ENCODE assay signal across 18 cellular contexts in genomic region chr21:34671891-34672290, GRCh38. TPM values are rescaled to one million over a fixed set of nuclear protein-coding genes. Genes with fewer than 3 reads are reported as not detected.
A peak's percentile ranks its signal among the peaks of the same experiment; 100 is the strongest.
DNase-seq lines count a peak whose midpoint lies in the region; ATAC-seq and TF ChIP-seq lines count a peak whose summit lies in the region.
"Had no signal": no experiment of that assay in that cellular context is flagged by ENCODE, and none has a peak within 500 bp of the region (broad histone marks: within the 10 kb centered on the region; RNA-seq: fewer than 3 reads in every experiment).

No MANE protein-coding gene starts in this region.

- peaks cover 12% of the 10 kb centered on the region for H3K4me1 Mint-ChIP-seq in activated naive CD8-positive, alpha-beta T cell (ENCODE audit: low read depth)
- H3K4me1 Mint-ChIP-seq in activated naive CD8-positive, alpha-beta T cell treated with anti-CD3 and anti-CD28 coated beads, Interleukin-2, amount 50 U/mL, for 24 hours, result peaks cover 4% of the 10 kb centered on the region
- H3K4me1 Mint-ChIP-seq in osteocyte (ENCODE audit: unreplicated experiment), result peaks cover 17% of the 10 kb centered on the region
- H3K4me1 Mint-ChIP-seq in activated T-helper 1 cell treated with anti-CD3 and anti-CD28 coated beads, Interleukin-12 subunit alpha, Interleukin-12 subunit beta, Interleukin-2, Interleukin-4 antibody, amounts not matched to agents 30 ng/mL and 10 ng/mL and 1 ng/mL, durations not matched to agents 14 hours and 24 hours and 36 hours (ENCODE audit: low read depth), result peaks cover 6% of the 10 kb centered on the region

- no peak for DNase-seq in activated naive CD8-positive, alpha-beta T cell treated with anti-CD3 and anti-CD28 coated beads, Interleukin-2, amount 50 U/mL, for 24 hours
- DNase-seq in hepatocyte (ENCODE audit: low spot score), result no peak
- DNase-seq in osteocyte (ENCODE audit: extremely low spot score, unreplicated experiment), result peak; percentile 40
- DNase-seq in NCI-H2171 treated with DMSO at 0.1 percent for 48 hours (lab: John Stamatoyannopoulos, UW), result no peak
- no peak for DNase-seq in brain microvascular endothelial cell
- DNase-seq in GM13976 (ENCODE audit: low spot score), result no peak
- DNase-seq in activated T-helper 1 cell treated with anti-CD3 and anti-CD28 coated beads, Interleukin-12 subunit alpha, Interleukin-12 subunit beta, Interleukin-2, Interleukin-4 antibody, amounts not matched to agents 30 ng/mL and 10 ng/mL and 1 ng/mL, durations not matched to agents 14 hours and 24 hours and 36 hours (ENCODE audit: low spot score), result no peak
- DNase-seq: 8988T, DMS153, GDM1, NCI-H1105, NCI-H2081, NCI-H510A, NCI-H82, OCI-M1, Right ventricle myocardium superior had no signal

- H3K27ac Mint-ChIP-seq in activated naive CD8-positive, alpha-beta T cell, result no peak overlapping the region
- H3K27ac Mint-ChIP-seq in activated naive CD8-positive, alpha-beta T cell treated with anti-CD3 and anti-CD28 coated beads, Interleukin-2, amount 50 U/mL, for 24 hours, result no peak overlapping the region
- no peak overlapping the region for H3K27ac Mint-ChIP-seq in osteocyte (ENCODE audit: unreplicated experiment)
- H3K27ac Mint-ChIP-seq in activated T-helper 1 cell treated with anti-CD3 and anti-CD28 coated beads, Interleukin-12 subunit alpha, Interleukin-12 subunit beta, Interleukin-2, Interleukin-4 antibody, amounts not matched to agents 30 ng/mL and 10 ng/mL and 1 ng/mL, durations not matched to agents 14 hours and 24 hours and 36 hours, result no peak overlapping the region
- H3K27ac Mint-ChIP-seq: B cell had no signal

- H3K4me1 ChIP-seq in hepatocyte (ENCODE audit: insufficient read depth), result peaks cover 20% of the 10 kb centered on the region

- peaks cover 24% of the 10 kb centered on the region for H3K79me2 ChIP-seq in hepatocyte

- intact Hi-C loops in activated T-helper 1 cell treated with anti-CD3 and anti-CD28 coated beads, Interleukin-12 subunit alpha, Interleukin-12 subunit beta, Interleukin-2, Interleukin-4 antibody, amounts not matched to agents 30 ng/mL and 10 ng/mL and 1 ng/mL, durations not matched to agents 14 hours and 24 hours and 36 hours (cut with micrococcal nuclease), result no loop called here

- H3K36me3 ChIP-seq in hepatocyte (replicated peaks; ENCODE audit: insufficient read depth, low read depth), result no peaks in the 10 kb centered on the region
- H3K36me3 ChIP-seq in brain microvascular endothelial cell (replicated peaks), result no peaks in the 10 kb centered on the region

- H3K27me3 ChIP-seq in hepatocyte (peaks cover 33% of the 10 kb centered on the region), brain microvascular endothelial cell (replicated peaks) (peaks cover 57% of the 10 kb centered on the region)

- H2AFZ ChIP-seq in hepatocyte, result no peak overlapping the region

- H3K4me3 ChIP-seq in hepatocyte, result no peak overlapping the region
- H3K4me3 ChIP-seq in brain microvascular endothelial cell (ENCODE audit: low read depth, low read length), result no peak overlapping the region

- in situ Hi-C loops in brain microvascular endothelial cell (cut with HindIII; ENCODE audit: low pct_ligation_motif_present, low sequenced_read_pairs) (no loop called here), GM13976 (cut with MboI; ENCODE audit: low sequenced_read_pairs, unreplicated experiment) (no loop called here)

- 87% methylated on average over 4 of the region's 4 CpGs for WGBS in hepatocyte (ENCODE audit: low lambda C conversion rate, missing lambda C conversion rate)

- no peak for ATAC-seq in activated naive CD8-positive, alpha-beta T cell treated with anti-CD3 and anti-CD28 coated beads, Interleukin-2, amount 50 U/mL, for 24 hours

- peaks cover 27% of the 10 kb centered on the region for H3K27me3 Mint-ChIP-seq in activated naive CD8-positive, alpha-beta T cell
- peaks cover 56% of the 10 kb centered on the region for H3K27me3 Mint-ChIP-seq in activated naive CD8-positive, alpha-beta T cell treated with anti-CD3 and anti-CD28 coated beads, Interleukin-2, amount 50 U/mL, for 24 hours
- peaks cover 83% of the 10 kb centered on the region for H3K27me3 Mint-ChIP-seq in osteocyte (ENCODE audit: unreplicated experiment)
- H3K27me3 Mint-ChIP-seq in activated T-helper 1 cell treated with anti-CD3 and anti-CD28 coated beads, Interleukin-12 subunit alpha, Interleukin-12 subunit beta, Interleukin-2, Interleukin-4 antibody, amounts not matched to agents 30 ng/mL and 10 ng/mL and 1 ng/mL, durations not matched to agents 14 hours and 24 hours and 36 hours (ENCODE audit: insufficient read depth), result peaks cover 66% of the 10 kb centered on the region

- H4K20me1 ChIP-seq in hepatocyte (ENCODE audit: insufficient read depth, poor library complexity, severe bottlenecking), result no peaks in the 10 kb centered on the region

- H3K4me2 ChIP-seq in hepatocyte, result peak overlapping the region; percentile 97

- H3K9me3 Mint-ChIP-seq in activated naive CD8-positive, alpha-beta T cell (ENCODE audit: low read depth), result no peaks in the 10 kb centered on the region
- no peaks in the 10 kb centered on the region for H3K9me3 Mint-ChIP-seq in activated naive CD8-positive, alpha-beta T cell treated with anti-CD3 and anti-CD28 coated beads, Interleukin-2, amount 50 U/mL, for 24 hours
- no peaks in the 10 kb centered on the region for H3K9me3 Mint-ChIP-seq in osteocyte (ENCODE audit: unreplicated experiment)
- no peaks in the 10 kb centered on the region for H3K9me3 Mint-ChIP-seq in activated T-helper 1 cell treated with anti-CD3 and anti-CD28 coated beads, Interleukin-12 subunit alpha, Interleukin-12 subunit beta, Interleukin-2, Interleukin-4 antibody, amounts not matched to agents 30 ng/mL and 10 ng/mL and 1 ng/mL, durations not matched to agents 14 hours and 24 hours and 36 hours

- peak overlapping the region; percentile 28 for H3K27ac ChIP-seq in hepatocyte
- no peak overlapping the region for H3K27ac ChIP-seq in brain microvascular endothelial cell

- peak overlapping the region; percentile 5 for H3K4me3 Mint-ChIP-seq in activated naive CD8-positive, alpha-beta T cell
- H3K4me3 Mint-ChIP-seq in activated naive CD8-positive, alpha-beta T cell treated with anti-CD3 and anti-CD28 coated beads, Interleukin-2, amount 50 U/mL, for 24 hours, result no peak overlapping the region
- no peak overlapping the region for H3K4me3 Mint-ChIP-seq in osteocyte (ENCODE audit: unreplicated experiment)
- H3K4me3 Mint-ChIP-seq in activated T-helper 1 cell treated with anti-CD3 and anti-CD28 coated beads, Interleukin-12 subunit alpha, Interleukin-12 subunit beta, Interleukin-2, Interleukin-4 antibody, amounts not matched to agents 30 ng/mL and 10 ng/mL and 1 ng/mL, durations not matched to agents 14 hours and 24 hours and 36 hours, result no peak overlapping the region
- H3K4me3 Mint-ChIP-seq: B cell had no signal

- H3K36me3 Mint-ChIP-seq in activated naive CD8-positive, alpha-beta T cell, result no peaks in the 10 kb centered on the region
- no peaks in the 10 kb centered on the region for H3K36me3 Mint-ChIP-seq in activated naive CD8-positive, alpha-beta T cell treated with anti-CD3 and anti-CD28 coated beads, Interleukin-2, amount 50 U/mL, for 24 hours (ENCODE audit: low read depth)
- H3K36me3 Mint-ChIP-seq in osteocyte (ENCODE audit: unreplicated experiment), result no peaks in the 10 kb centered on the region
- H3K36me3 Mint-ChIP-seq in activated T-helper 1 cell treated with anti-CD3 and anti-CD28 coated beads, Interleukin-12 subunit alpha, Interleukin-12 subunit beta, Interleukin-2, Interleukin-4 antibody, amounts not matched to agents 30 ng/mL and 10 ng/mL and 1 ng/mL, durations not matched to agents 14 hours and 24 hours and 36 hours (ENCODE audit: low read depth), result no peaks in the 10 kb centered on the region

- no peaks in the 10 kb centered on the region for H3K9me3 ChIP-seq in hepatocyte (ENCODE audit: low read depth)

- no peaks in the 10 kb centered on the region for H3K9me2 ChIP-seq in hepatocyte (replicated peaks; ENCODE audit: insufficient read depth)

- no peak for TF ChIP-seq CTCF in hepatocyte (IDR thresholded peaks at IDR 0.05; ENCODE audit: poor library complexity)
- TF ChIP-seq CTCF in osteocyte (IDR thresholded peaks at IDR 0.05), result no peak
- TF ChIP-seq CTCF in brain microvascular endothelial cell (IDR thresholded peaks at IDR 0.05; ENCODE audit: low read depth, low read length, missing control alignments), result no peak
- TF ChIP-seq CTCF in GM13976 (IDR thresholded peaks at IDR 0.05; ENCODE audit: borderline replicate concordance, control extremely low read depth, extremely low read depth, insufficient read depth, missing control alignments), result no peak

RNA-seq across cellular contexts. Expression of gene CLIC6, which starts 3.1 kb away (rescaled TPM):
- total RNA-seq in hepatocyte, result 12.4 and 16.7 TPM in 2 replicates
- polyA plus RNA-seq in hepatocyte, result 7.2 and 9.9 TPM in 2 replicates
- total RNA-seq in osteocyte, result 0.16 and 0.40 TPM in 2 replicates
- not detected in 2 replicates for total RNA-seq in activated T-helper 1 cell treated with anti-CD3 and anti-CD28 coated beads, Interleukin-12 subunit alpha, Interleukin-12 subunit beta, Interleukin-2, Interleukin-4 antibody, amounts not matched to agents 30 ng/mL and 10 ng/mL and 1 ng/mL, durations not matched to agents 14 hours and 24 hours and 36 hours

RNA-seq across cellular contexts. Expression of gene RCAN1, which starts 57.0 kb away (rescaled TPM):
- 98.2 and 113 TPM in 2 replicates for total RNA-seq in hepatocyte
- polyA plus RNA-seq in hepatocyte, result 79.4 and 98.9 TPM in 2 replicates
- 61.5 and 68.5 TPM in 2 replicates for total RNA-seq in osteocyte
- 10.7 and 11.1 TPM in 2 replicates for total RNA-seq in activated T-helper 1 cell treated with anti-CD3 and anti-CD28 coated beads, Interleukin-12 subunit alpha, Interleukin-12 subunit beta, Interleukin-2, Interleukin-4 antibody, amounts not matched to agents 30 ng/mL and 10 ng/mL and 1 ng/mL, durations not matched to agents 14 hours and 24 hours and 36 hours
